Comparison of ENCODE assay signal across 7 cellular contexts in genomic region chr2:32166115-32166549, GRCh38. TPM values are rescaled to one million over a fixed set of nuclear protein-coding genes. Genes with fewer than 3 reads are reported as not detected.
DNase-seq lines count a peak whose midpoint lies in the region; ATAC-seq and TF ChIP-seq lines count a peak whose summit lies in the region.

No MANE protein-coding gene starts in this region.

- peak overlapping the region; percentile 99 for H3K27ac Mint-ChIP-seq in activated naive CD8-positive, alpha-beta T cell
- peak overlapping the region; percentile 94 to 98 (median 95) for H3K27ac Mint-ChIP-seq in immature natural killer cell

- H3K4me1 ChIP-seq in stomach smooth muscle (ENCODE audit: control insufficient read depth, insufficient read depth, low read length), result peaks cover 4% of the 10 kb centered on the region

- H3K4me3 Mint-ChIP-seq in activated naive CD8-positive, alpha-beta T cell, result peak overlapping the region; percentile 99
- peak overlapping the region; percentile 93 to 100 (median 99) for H3K4me3 Mint-ChIP-seq in immature natural killer cell

- peaks cover 36% of the 10 kb centered on the region for H3K4me1 Mint-ChIP-seq in activated naive CD8-positive, alpha-beta T cell (ENCODE audit: low read depth)
- H3K4me1 Mint-ChIP-seq in immature natural killer cell, result peaks cover 26 to 49% of the 10 kb centered on the region in 2 donors

- no peaks in the 10 kb centered on the region for H3K9me3 ChIP-seq in stomach smooth muscle (ENCODE audit: control insufficient read depth in 2 of 2, low read length in 2 of 2)

- H3K27me3 Mint-ChIP-seq in activated naive CD8-positive, alpha-beta T cell, result no peaks in the 10 kb centered on the region
- H3K27me3 Mint-ChIP-seq in immature natural killer cell (ENCODE audit: low read depth in 3 of 3), result peaks cover 0 to 6% (median 3%) of the 10 kb centered on the region in 3 donors

- TF ChIP-seq CTCF in GM13976 (IDR thresholded peaks at IDR 0.05; ENCODE audit: borderline replicate concordance, control extremely low read depth, extremely low read depth, insufficient read depth, missing control alignments), result no peak

- H3K27ac ChIP-seq in stomach smooth muscle (ENCODE audit: low read length), result peak overlapping the region; percentile 83

- no peaks in the 10 kb centered on the region for H3K36me3 ChIP-seq in stomach smooth muscle (ENCODE audit: control insufficient read depth in 2 of 2, insufficient read depth in 2 of 2, low read length in 2 of 2)

- peak; percentile 4 for ATAC-seq in HG02938 (IDR thresholded peaks at IDR 0.05; ENCODE audit: unreplicated experiment)

- H3K9me3 Mint-ChIP-seq in activated naive CD8-positive, alpha-beta T cell (ENCODE audit: low read depth), result no peaks in the 10 kb centered on the region
- no peaks in the 10 kb centered on the region for H3K9me3 Mint-ChIP-seq in immature natural killer cell

- H3K27me3 ChIP-seq in stomach smooth muscle (ENCODE audit: control insufficient read depth in 1 of 2, insufficient read depth in 2 of 2, low read length in 2 of 2), result no peaks in the 10 kb centered on the region

- H3K4me3 ChIP-seq in stomach smooth muscle (ENCODE audit: low read length in 2 of 2), result peak overlapping the region; percentile 97

- in situ Hi-C loops in GM13976 (cut with MboI; ENCODE audit: low sequenced_read_pairs, unreplicated experiment), result no loop called here

- peaks cover 3% of the 10 kb centered on the region for H3K36me3 Mint-ChIP-seq in activated naive CD8-positive, alpha-beta T cell
- H3K36me3 Mint-ChIP-seq in immature natural killer cell, result peaks cover 0 to 4% (median 0%) of the 10 kb centered on the region in 3 donors

- DNase-seq in immature natural killer cell, result no peak
- DNase-seq in GM13976 (ENCODE audit: low spot score), result no peak
- DNase-seq in HuH-7.5 (ENCODE audit: low spot score), result no peak
- DNase-seq in occipital lobe (lab: John Stamatoyannopoulos, UW), result no peak

- peak overlapping the region; percentile 84 to 97 for H3K9ac ChIP-seq in stomach smooth muscle (ENCODE audit: low read length in 2 of 2)

RNA-seq across cellular contexts. Expression of gene SLC30A6, which starts 0.5 kb away (rescaled TPM):
- polyA plus RNA-seq in immature natural killer cell, result 10 to 100 TPM in 1 of 3 donors, 1 to 10 TPM in 2; 7.3 to 10.6 (median 7.5) TPM
- total RNA-seq in occipital lobe, result 28.2 TPM
